Comparison of ENCODE assay signal across 24 cellular contexts in the genomic region with DNA sequence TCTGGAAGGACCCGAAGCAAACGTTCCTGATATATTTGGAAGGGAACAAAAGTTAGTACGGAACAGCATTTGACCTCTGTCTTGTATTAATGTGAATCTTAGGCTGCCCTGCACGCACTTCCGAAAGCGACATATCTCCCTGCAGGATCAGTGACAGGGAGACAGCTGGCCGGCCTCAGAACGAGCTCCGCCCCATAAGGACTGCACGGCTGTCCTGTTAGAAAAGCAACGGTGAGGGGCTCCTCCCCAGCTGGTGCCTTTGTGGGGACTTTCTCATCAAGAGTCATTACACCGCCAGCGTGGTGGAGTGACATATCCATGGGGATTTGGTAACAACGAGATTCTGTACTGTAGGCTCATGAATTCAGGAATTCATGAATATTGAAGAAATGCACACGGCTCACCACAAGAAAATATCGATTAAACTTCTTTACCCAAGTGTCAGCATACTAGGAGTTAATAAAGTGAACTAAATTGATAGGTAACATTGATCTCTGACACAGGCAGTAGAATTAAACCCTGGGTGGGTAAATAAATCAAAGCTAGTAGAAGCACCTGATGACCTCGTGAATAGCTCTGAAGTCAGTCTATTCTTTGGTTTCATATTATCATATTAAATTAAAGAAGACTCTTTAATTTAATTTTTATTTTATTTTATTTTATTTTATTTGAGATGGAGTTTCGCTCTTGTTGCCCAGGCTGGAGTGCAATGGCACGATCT. TPM values are rescaled to one million over a fixed set of nuclear protein-coding genes. Genes with fewer than 3 reads are reported as not detected.
DNase-seq lines count a peak whose midpoint lies in the region; ATAC-seq and TF ChIP-seq lines count a peak whose summit lies in the region.
"Had no signal": no experiment of that assay in that cellular context is flagged by ENCODE, and none has a peak within 500 bp of the region (broad histone marks: within the 10 kb centered on the region; RNA-seq: fewer than 3 reads in every experiment).

No MANE protein-coding gene starts in this region.

- TF ChIP-seq CTCF in BE2C (IDR thresholded peaks at IDR 0.05; ENCODE audit: low read depth, low read length), result no peak
- no peak for TF ChIP-seq CTCF in chondrocyte (IDR thresholded peaks at IDR 0.05)
- TF ChIP-seq CTCF in nephron progenitor cell (IDR thresholded peaks at IDR 0.05), result no peak
- TF ChIP-seq CTCF in breast epithelium (IDR thresholded peaks at IDR 0.05), result no peak

- intact Hi-C loops in breast epithelium (cut with DNase I; ENCODE audit: low total_unique reads), result no loop called here

- H3K27me3 Mint-ChIP-seq in chondrocyte (ENCODE audit: low read depth) (no peaks in the 10 kb centered on the region), nephron progenitor cell (ENCODE audit: low read depth, poor library complexity) (no peaks in the 10 kb centered on the region)
- H3K27me3 Mint-ChIP-seq: activated naive CD8-positive, alpha-beta T cell; IgD-negative memory B cell had no signal

- peak overlapping the region; percentile 45 for H3K4me3 Mint-ChIP-seq in chondrocyte (ENCODE audit: unreplicated experiment)
- H3K4me3 Mint-ChIP-seq in nephron progenitor cell, result no peak overlapping the region
- H3K4me3 Mint-ChIP-seq: activated naive CD8-positive, alpha-beta T cell; activated T-cell treated with anti-CD3 and anti-CD28 coated beads, Interleukin-2, amount 50 U/mL, for 72 hours; CD14-positive monocyte; IgD-negative memory B cell had no signal

- peaks cover 15% of the 10 kb centered on the region for H3K4me1 Mint-ChIP-seq in chondrocyte (ENCODE audit: low read depth)
- peaks cover 11% of the 10 kb centered on the region for H3K4me1 Mint-ChIP-seq in nephron progenitor cell
- H3K4me1 Mint-ChIP-seq: CD14-positive monocyte, IgD-negative memory B cell had no signal

- H3K4me1 ChIP-seq in BE2C (peaks cover 4% of the 10 kb centered on the region; the same call in 1 of the 2 replicates), breast epithelium (no peaks in the 10 kb centered on the region)
- H3K4me1 ChIP-seq: colonic mucosa, heart right ventricle had no signal

- DNase-seq in BE2C (peak; percentile 56), NCI-H524 treated with DMSO at 0.1 percent for 48 hours (lab: John Stamatoyannopoulos, UW) (peak; percentile 88), chondrocyte (ENCODE audit: low spot score) (no peak), nephron progenitor cell (peak; percentile 17), breast epithelium (ENCODE audit: low spot score in 2 of 2) (no peak)
- no peak for DNase-seq in stimulated activated CD4-positive, alpha-beta T cell treated with anti-CD3 and anti-CD28 coated beads, Interleukin-12 subunit alpha, Interleukin-12 subunit beta, amount 100 ng/mL, for 4 hours
- DNase-seq: activated T-cell treated with anti-CD3 and anti-CD28 coated beads, Interleukin-2, amount 50 U/mL, for 72 hours; colonic mucosa; heart right ventricle; NCI-H1436 treated with DMSO at 0.1 percent for 48 hours; stimulated activated naive CD4-positive, alpha-beta T cell treated with Interleukin-2 at 50 U/mL for 16 hours; T1000 had no signal

- H3K36me3 Mint-ChIP-seq in chondrocyte (ENCODE audit: low read depth) (no peaks in the 10 kb centered on the region), nephron progenitor cell (ENCODE audit: low read depth) (no peaks in the 10 kb centered on the region)
- H3K36me3 Mint-ChIP-seq: activated naive CD8-positive, alpha-beta T cell; CD14-positive monocyte; IgD-negative memory B cell had no signal

- H3K27ac Mint-ChIP-seq in chondrocyte (ENCODE audit: unreplicated experiment) (no peak overlapping the region), nephron progenitor cell (no peak overlapping the region)
- H3K27ac Mint-ChIP-seq: activated naive CD8-positive, alpha-beta T cell; activated T-cell treated with anti-CD3 and anti-CD28 coated beads, Interleukin-2, amount 50 U/mL, for 72 hours; CD14-positive monocyte; IgD-negative memory B cell had no signal

- ATAC-seq in GM18909 (IDR thresholded peaks at IDR 0.05; ENCODE audit: poor library complexity, unreplicated experiment) (no peak), HG03469 (IDR thresholded peaks at IDR 0.05; ENCODE audit: unreplicated experiment) (no peak)
- ATAC-seq: activated CD4-positive, CD25-positive, alpha-beta regulatory T cell treated with anti-CD3 and anti-CD28 coated beads, Interleukin-2, amount 50 U/mL, for 24 hours; heart right ventricle had no signal

- no peak for TF ChIP-seq POLR2A in breast epithelium (IDR thresholded peaks at IDR 0.05)

- no peaks in the 10 kb centered on the region for H3K36me3 ChIP-seq in BE2C
- H3K36me3 ChIP-seq in breast epithelium, result no peaks in the 10 kb centered on the region
- H3K36me3 ChIP-seq: colonic mucosa, heart right ventricle had no signal

- H3K4me3 ChIP-seq in BE2C (ENCODE audit: low read depth, low read length) (peak overlapping the region; percentile 35), breast epithelium (peak overlapping the region in 1 of 3 donors; percentile 39)
- H3K4me3 ChIP-seq: colonic mucosa, heart right ventricle, skin epidermis had no signal

- H3K27ac ChIP-seq in breast epithelium, result no peak overlapping the region
- H3K27ac ChIP-seq: colonic mucosa, heart right ventricle, HL-60, RWPE1, skin epidermis had no signal

- H3K27me3 ChIP-seq in BE2C (no peaks in the 10 kb centered on the region), breast epithelium (no peaks in the 10 kb centered on the region)
- H3K27me3 ChIP-seq: colonic mucosa had no signal

- H3K9me3 Mint-ChIP-seq in chondrocyte (ENCODE audit: low read depth) (no peaks in the 10 kb centered on the region), nephron progenitor cell (no peaks in the 10 kb centered on the region)
- H3K9me3 Mint-ChIP-seq: activated T-cell treated with anti-CD3 and anti-CD28 coated beads, Interleukin-2, amount 50 U/mL, for 72 hours had no signal

- H3K9me3 ChIP-seq in BE2C (no peaks in the 10 kb centered on the region), breast epithelium (no peaks in the 10 kb centered on the region)
- H3K9me3 ChIP-seq: colonic mucosa, heart right ventricle had no signal

RNA-seq across cellular contexts. Expression of gene GREM2, which starts 8.1 kb away (rescaled TPM):
- 0.51 TPM for polyA plus RNA-seq in BE2C (2012; ENCODE audit: insufficient read depth, insufficient read length, low read depth)
- total RNA-seq in chondrocyte (0.05 to 0.53 TPM (median 0.13 TPM) in 3 replicates), breast epithelium (1 to 10 TPM in 2 of 3 donors, under 1 TPM in 1; 0.16 to 2.0 (median 1.0) TPM)
- total RNA-seq: activated CD8-positive, alpha-beta memory T cell treated with anti-CD3 and anti-CD28 coated beads for 36 hours; MCF 10A; osteocyte had no signal
- polyA plus RNA-seq: CD14-positive monocyte, IgD-negative memory B cell had no signal

Comparison
In these comparisons a context has a peak if more than half of its experiments do, and no peak if none do; other contexts are left out.
1. DNase-seq: peak in BE2C (single experiment), NCI-H524 treated with DMSO at 0.1 percent for 48 hours (single experiment) and nephron progenitor cell (single experiment); none in chondrocyte (single experiment), breast epithelium (0 of 2) and stimulated activated CD4-positive, alpha-beta T cell treated with anti-CD3 and anti-CD28 coated beads, Interleukin-12 subunit alpha, Interleukin-12 subunit beta, amount 100 ng/mL, for 4 hours (single experiment).